9 cellular contexts compared by ENCODE assay signal in genomic region chr7:86814980-86815379, GRCh38.
A peak's percentile ranks its signal among the peaks of the same experiment; 100 is the strongest.
DNase-seq lines count a peak whose midpoint lies in the region; TF ChIP-seq lines count a peak whose summit lies in the region.
"Had no signal": no experiment of that assay in that cellular context is flagged by ENCODE, and none has a peak within 500 bp of the region (broad histone marks: within the 10 kb centered on the region; RNA-seq: fewer than 3 reads in every experiment).

No MANE protein-coding gene starts in this region.

- TF ChIP-seq CTCF in astrocyte of the spinal cord (IDR thresholded peaks at IDR 0.05; ENCODE audit: low read depth, low read length): peak; percentile 27
- no peak for TF ChIP-seq CTCF in lower leg skin (IDR thresholded peaks at IDR 0.05)

- H3K27me3 Mint-ChIP-seq in activated CD4-positive, alpha-beta T cell treated with anti-CD3 and anti-CD28 coated beads, Interleukin-2, amount 10 ng/mL, durations not matched to agents 24 days and 14 days: peaks cover 3% of the 10 kb centered on the region

- H3K27ac Mint-ChIP-seq in activated CD4-positive, alpha-beta T cell treated with anti-CD3 and anti-CD28 coated beads, Interleukin-2, amount 10 ng/mL, durations not matched to agents 24 days and 14 days: no peak overlapping the region

- H3K4me3 Mint-ChIP-seq in activated CD4-positive, alpha-beta T cell treated with anti-CD3 and anti-CD28 coated beads, Interleukin-2, amount 10 ng/mL, durations not matched to agents 24 days and 14 days: no peak overlapping the region

- no peaks in the 10 kb centered on the region for H3K36me3 Mint-ChIP-seq in activated CD4-positive, alpha-beta T cell treated with anti-CD3 and anti-CD28 coated beads, Interleukin-2, amount 10 ng/mL, durations not matched to agents 24 days and 14 days (ENCODE audit: low read depth)

- H3K4me3 ChIP-seq in astrocyte of the spinal cord (ENCODE audit: low read depth, low read length) (no peak overlapping the region), lower leg skin (ENCODE audit: low read depth, poor library complexity, severe bottlenecking) (no peak overlapping the region)
- H3K4me3 ChIP-seq: skin epidermis had no signal

- no peak for TF ChIP-seq POLR2A in lower leg skin (IDR thresholded peaks at IDR 0.05)

- H3K9me3 Mint-ChIP-seq in activated CD4-positive, alpha-beta T cell treated with anti-CD3 and anti-CD28 coated beads, Interleukin-2, amount 10 ng/mL, durations not matched to agents 24 days and 14 days: no peaks in the 10 kb centered on the region

- DNase-seq in NCI-H526 (lab: John Stamatoyannopoulos, UW): peak; percentile 32 to 70
- no peak for DNase-seq in NCI-H526 treated with DMSO at 0.1 percent for 48 hours (lab: John Stamatoyannopoulos, UW)
- DNase-seq in NCI-H1092 (lab: John Stamatoyannopoulos, UW): peak; percentile 47
- DNase-seq in astrocyte of the spinal cord (ENCODE audit: low read depth, low spot score): peak; percentile 5
- DNase-seq in myocyte (ENCODE audit: low read depth): peak; percentile 1
- DNase-seq in activated CD4-positive, alpha-beta T cell treated with anti-CD3 and anti-CD28 coated beads, Interleukin-2, amount 10 ng/mL, durations not matched to agents 24 days and 14 days: no peak
- no peak for DNase-seq in central memory CD4-positive, alpha-beta T cell
- DNase-seq in lower leg skin (ENCODE audit: low spot score in 2 of 2): no peak

- intact Hi-C loops in activated CD4-positive, alpha-beta T cell treated with anti-CD3 and anti-CD28 coated beads, Interleukin-2, amount 10 ng/mL, durations not matched to agents 24 days and 14 days (cut with micrococcal nuclease): no loop called here
- intact Hi-C loops in lower leg skin (cut with DNase I; ENCODE audit: low total_unique reads): no loop called here

- in situ Hi-C loops in astrocyte of the spinal cord (cut with HindIII; ENCODE audit: low sequenced_read_pairs): no loop called here

- H3K4me1 Mint-ChIP-seq in activated CD4-positive, alpha-beta T cell treated with anti-CD3 and anti-CD28 coated beads, Interleukin-2, amount 10 ng/mL, durations not matched to agents 24 days and 14 days: no peaks in the 10 kb centered on the region

- 11 to 12% methylated on average over 4 of the region's 4 CpGs for whole genome bisulfite sequencing in lower leg skin, 2 donors

Comparison
In these comparisons a context has a peak if more than half of its experiments do, and no peak if none do; other contexts are left out.
1. DNase-seq: peak in NCI-H526 (2 of 2), NCI-H1092 (single experiment), astrocyte of the spinal cord (single experiment) and myocyte (single experiment); none in NCI-H526 treated with DMSO at 0.1 percent for 48 hours (single experiment), activated CD4-positive, alpha-beta T cell treated with anti-CD3 and anti-CD28 coated beads, Interleukin-2, amount 10 ng/mL, durations not matched to agents 24 days and 14 days (single experiment), central memory CD4-positive, alpha-beta T cell (single experiment) and lower leg skin (0 of 2).